Comparison of ENCODE assay signal across 1 cellular context in the genomic region with DNA sequence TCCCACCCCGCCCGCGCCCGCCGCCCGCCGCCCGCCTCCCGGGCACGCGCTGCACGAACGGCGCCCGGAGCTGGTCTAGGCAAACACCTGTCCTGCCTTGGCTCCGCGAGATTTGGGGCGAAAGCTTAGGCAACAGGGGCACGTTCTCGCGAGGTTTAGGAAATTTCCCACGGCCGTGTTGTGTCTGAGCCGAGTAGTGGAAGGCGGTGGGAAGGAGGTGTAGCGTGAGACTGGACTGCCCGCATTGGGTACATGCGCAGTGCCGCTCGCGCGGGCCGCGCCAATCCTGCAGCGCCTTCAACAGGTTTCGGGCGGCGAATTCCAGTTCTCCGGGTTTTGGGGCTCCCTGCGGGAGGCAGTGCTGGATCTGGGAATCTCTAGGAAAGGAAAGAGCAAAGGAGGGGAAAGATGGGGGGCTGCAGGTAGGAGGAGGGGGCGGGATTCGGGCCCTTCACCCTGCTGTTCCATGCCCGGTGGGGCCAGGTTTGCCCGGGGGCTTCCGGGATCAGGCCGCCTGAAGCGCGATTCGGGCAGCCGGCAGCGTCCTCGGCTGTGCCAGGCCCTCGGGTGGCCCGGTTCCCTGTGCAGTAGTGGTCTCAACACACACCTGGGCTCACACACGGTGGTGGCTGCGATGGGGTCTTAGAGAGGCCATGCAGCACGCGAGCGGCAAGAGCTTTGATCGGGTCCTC.
TF ChIP-seq lines count a peak whose summit lies in the region.

No MANE protein-coding gene starts in this region.

TF ChIP-seq in HepG2, 621 proteins besides CTCF, POLR2A, EP300 and RAD21 (continued from another document):
- TF ChIP-seq, protein P1, sequence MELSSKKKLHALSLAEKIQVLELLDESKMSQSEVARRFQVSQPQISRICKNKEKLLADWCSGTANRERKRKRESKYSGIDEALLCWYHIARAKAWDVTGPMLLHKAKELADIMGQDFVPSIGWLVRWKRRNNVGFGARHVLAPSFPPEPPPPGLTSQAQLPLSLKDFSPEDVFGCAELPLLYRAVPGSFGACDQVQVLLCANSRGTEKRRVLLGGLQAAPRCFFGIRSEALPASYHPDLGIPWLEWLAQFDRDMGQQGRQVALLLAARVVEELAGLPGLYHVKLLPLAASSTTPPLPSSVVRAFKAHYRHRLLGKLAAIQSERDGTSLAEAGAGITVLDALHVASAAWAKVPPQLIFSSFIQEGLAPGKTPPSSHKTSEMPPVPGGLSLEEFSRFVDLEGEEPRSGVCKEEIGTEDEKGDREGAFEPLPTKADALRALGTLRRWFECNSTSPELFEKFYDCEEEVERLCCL (CRISPR knock-in tag; IDR thresholded peaks at IDR 0.05; ENCODE audit: borderline replicate concordance), result no peak
- 0 out of 2 replicates have a peak, but pooled peaks have one; percentile 40 for TF ChIP-seq MAZ (IDR thresholded peaks at IDR 0.05; ENCODE audit: borderline replicate concordance, low read depth, low read length)
- TF ChIP-seq MAZ (CRISPR knock-in tag; IDR thresholded peaks at IDR 0.05; ENCODE audit: low read depth), result peak; percentile 63; the same call in 1 of the 2 replicates
- no peak for TF ChIP-seq ZKSCAN5 (CRISPR knock-in tag; IDR thresholded peaks at IDR 0.05)
- 0 out of 2 replicates have a peak, but pooled peaks have one; percentile 55 for TF ChIP-seq IRF2 (CRISPR knock-in tag; IDR thresholded peaks at IDR 0.05)
- no peak for TF ChIP-seq FLYWCH1 (CRISPR knock-in tag; IDR thresholded peaks at IDR 0.05)
- TF ChIP-seq, protein P2, sequence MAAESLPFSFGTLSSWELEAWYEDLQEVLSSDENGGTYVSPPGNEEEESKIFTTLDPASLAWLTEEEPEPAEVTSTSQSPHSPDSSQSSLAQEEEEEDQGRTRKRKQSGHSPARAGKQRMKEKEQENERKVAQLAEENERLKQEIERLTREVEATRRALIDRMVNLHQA (CRISPR knock-in tag; IDR thresholded peaks at IDR 0.05), result no peak
- TF ChIP-seq ZNF430 (CRISPR knock-in tag; IDR thresholded peaks at IDR 0.05), result no peak
- 0 out of 2 replicates have a peak, but pooled peaks have one; percentile 15 for TF ChIP-seq ZNF644 (CRISPR knock-in tag; IDR thresholded peaks at IDR 0.05; ENCODE audit: low read depth)
- TF ChIP-seq SNRNP70 (IDR thresholded peaks at IDR 0.05; ENCODE audit: low read depth, low read length), result no peak
- no peak for TF ChIP-seq ZNF260 (CRISPR knock-in tag; IDR thresholded peaks at IDR 0.05; ENCODE audit: borderline replicate concordance, low read depth)
- TF ChIP-seq ZNF75D (CRISPR knock-in tag; IDR thresholded peaks at IDR 0.05; ENCODE audit: borderline replicate concordance), result no peak
- TF ChIP-seq, protein P3, sequence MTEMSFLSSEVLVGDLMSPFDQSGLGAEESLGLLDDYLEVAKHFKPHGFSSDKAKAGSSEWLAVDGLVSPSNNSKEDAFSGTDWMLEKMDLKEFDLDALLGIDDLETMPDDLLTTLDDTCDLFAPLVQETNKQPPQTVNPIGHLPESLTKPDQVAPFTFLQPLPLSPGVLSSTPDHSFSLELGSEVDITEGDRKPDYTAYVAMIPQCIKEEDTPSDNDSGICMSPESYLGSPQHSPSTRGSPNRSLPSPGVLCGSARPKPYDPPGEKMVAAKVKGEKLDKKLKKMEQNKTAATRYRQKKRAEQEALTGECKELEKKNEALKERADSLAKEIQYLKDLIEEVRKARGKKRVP (CRISPR knock-in tag; IDR thresholded peaks at IDR 0.05), result peak in 1 of 2 experiments; percentile 77; a peak in 2 of 4 replicates
- no peak for TF ChIP-seq ZEB1 (IDR thresholded peaks at IDR 0.05; ENCODE audit: insufficient replicate concordance, low read depth)
- TF ChIP-seq, protein P4, sequence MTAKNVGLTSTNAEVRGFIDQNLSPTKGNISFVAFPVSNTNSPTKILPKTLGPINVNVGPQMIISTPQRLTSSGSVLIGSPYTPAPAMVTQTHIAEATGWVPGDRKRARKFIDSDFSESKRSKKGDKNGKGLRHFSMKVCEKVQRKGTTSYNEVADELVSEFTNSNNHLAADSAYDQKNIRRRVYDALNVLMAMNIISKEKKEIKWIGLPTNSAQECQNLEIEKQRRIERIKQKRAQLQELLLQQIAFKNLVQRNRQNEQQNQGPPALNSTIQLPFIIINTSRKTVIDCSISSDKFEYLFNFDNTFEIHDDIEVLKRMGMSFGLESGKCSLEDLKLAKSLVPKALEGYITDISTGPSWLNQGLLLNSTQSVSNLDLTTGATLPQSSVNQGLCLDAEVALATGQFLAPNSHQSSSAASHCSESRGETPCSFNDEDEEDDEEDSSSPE (CRISPR knock-in tag; IDR thresholded peaks at IDR 0.05), result peak; percentile 71
- TF ChIP-seq, protein P5, sequence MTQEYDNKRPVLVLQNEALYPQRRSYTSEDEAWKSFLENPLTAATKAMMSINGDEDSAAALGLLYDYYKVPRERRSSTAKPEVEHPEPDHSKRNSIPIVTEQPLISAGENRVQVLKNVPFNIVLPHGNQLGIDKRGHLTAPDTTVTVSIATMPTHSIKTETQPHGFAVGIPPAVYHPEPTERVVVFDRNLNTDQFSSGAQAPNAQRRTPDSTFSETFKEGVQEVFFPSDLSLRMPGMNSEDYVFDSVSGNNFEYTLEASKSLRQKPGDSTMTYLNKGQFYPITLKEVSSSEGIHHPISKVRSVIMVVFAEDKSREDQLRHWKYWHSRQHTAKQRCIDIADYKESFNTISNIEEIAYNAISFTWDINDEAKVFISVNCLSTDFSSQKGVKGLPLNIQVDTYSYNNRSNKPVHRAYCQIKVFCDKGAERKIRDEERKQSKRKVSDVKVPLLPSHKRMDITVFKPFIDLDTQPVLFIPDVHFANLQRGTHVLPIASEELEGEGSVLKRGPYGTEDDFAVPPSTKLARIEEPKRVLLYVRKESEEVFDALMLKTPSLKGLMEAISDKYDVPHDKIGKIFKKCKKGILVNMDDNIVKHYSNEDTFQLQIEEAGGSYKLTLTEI (CRISPR knock-in tag; conservative IDR thresholded peaks at IDR 0.05), result no peak
- peak; percentile 60; the same call in 1 of the 2 replicates for TF ChIP-seq BHLHE40 (IDR thresholded peaks at IDR 0.05; ENCODE audit: low read length)
- no peak for TF ChIP-seq ZKSCAN1 (IDR thresholded peaks at IDR 0.05; ENCODE audit: low read length)
- TF ChIP-seq PLRG1 (conservative IDR thresholded peaks at IDR 0.05), result no peak
- peak; percentile 65 for TF ChIP-seq RBFOX2 (IDR thresholded peaks at IDR 0.05; ENCODE audit: low read depth, low read length)
- TF ChIP-seq CBX5 (CRISPR knock-in tag; IDR thresholded peaks at IDR 0.05; ENCODE audit: borderline replicate concordance), result 0 out of 2 replicates have a peak, but pooled peaks have one; percentile 15
- TF ChIP-seq SP1 (IDR thresholded peaks at IDR 0.05), result peak; percentile 86
- no peak for TF ChIP-seq SP1 (CRISPR knock-in tag; IDR thresholded peaks at IDR 0.05)
- no peak for TF ChIP-seq GTF3A (CRISPR knock-in tag; conservative IDR thresholded peaks at IDR 0.05)
- TF ChIP-seq GLI4 (CRISPR knock-in tag; IDR thresholded peaks at IDR 0.05; ENCODE audit: borderline replicate concordance), result no peak
- TF ChIP-seq SIN3B (IDR thresholded peaks at IDR 0.05; ENCODE audit: low read length), result no peak; the same call in 1 of the 2 replicates
- no peak for TF ChIP-seq ZNF180 (CRISPR knock-in tag; IDR thresholded peaks at IDR 0.05; ENCODE audit: borderline replicate concordance, low read depth)
- no peak for TF ChIP-seq CBX2 (IDR thresholded peaks at IDR 0.05; ENCODE audit: low read depth, low read length)
- no peak for TF ChIP-seq CBX2 (CRISPR knock-in tag; IDR thresholded peaks at IDR 0.05; ENCODE audit: low read depth)
- TF ChIP-seq SP5 (CRISPR knock-in tag; IDR thresholded peaks at IDR 0.05; ENCODE audit: borderline replicate concordance, low read depth), result no peak; the same call in 1 of the 2 replicates
- TF ChIP-seq ZNF317 (CRISPR knock-in tag; IDR thresholded peaks at IDR 0.05), result no peak
- no peak for TF ChIP-seq ZMYM3 (CRISPR knock-in tag; IDR thresholded peaks at IDR 0.05)
- no peak for TF ChIP-seq AGO1 (IDR thresholded peaks at IDR 0.05; ENCODE audit: low read depth, low read length, poor library complexity, severe bottlenecking)
- no peak for TF ChIP-seq LCORL (IDR thresholded peaks at IDR 0.05)
- TF ChIP-seq LCORL (CRISPR knock-in tag; IDR thresholded peaks at IDR 0.05), result peak; percentile 63; the same call in 1 of the 2 replicates
- TF ChIP-seq ZNF546 (CRISPR knock-in tag; conservative IDR thresholded peaks at IDR 0.05), result no peak
- TF ChIP-seq PITX1 (CRISPR knock-in tag; IDR thresholded peaks at IDR 0.05), result no peak
- TF ChIP-seq RFXANK (CRISPR knock-in tag; IDR thresholded peaks at IDR 0.05), result no peak
- TF ChIP-seq, protein P6, sequence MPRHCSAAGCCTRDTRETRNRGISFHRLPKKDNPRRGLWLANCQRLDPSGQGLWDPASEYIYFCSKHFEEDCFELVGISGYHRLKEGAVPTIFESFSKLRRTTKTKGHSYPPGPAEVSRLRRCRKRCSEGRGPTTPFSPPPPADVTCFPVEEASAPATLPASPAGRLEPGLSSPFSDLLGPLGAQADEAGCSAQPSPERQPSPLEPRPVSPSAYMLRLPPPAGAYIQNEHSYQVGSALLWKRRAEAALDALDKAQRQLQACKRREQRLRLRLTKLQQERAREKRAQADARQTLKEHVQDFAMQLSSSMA (CRISPR knock-in tag; IDR thresholded peaks at IDR 0.05), result no peak
- TF ChIP-seq ZSCAN30 (CRISPR knock-in tag; IDR thresholded peaks at IDR 0.05), result no peak
- TF ChIP-seq ZNF205 (CRISPR knock-in tag; IDR thresholded peaks at IDR 0.05), result no peak
- TF ChIP-seq ZFP1 (CRISPR knock-in tag; IDR thresholded peaks at IDR 0.05), result no peak
- no peak for TF ChIP-seq ZNF10 (CRISPR knock-in tag; IDR thresholded peaks at IDR 0.05; ENCODE audit: borderline replicate concordance, low read depth)
- TF ChIP-seq, protein P7, sequence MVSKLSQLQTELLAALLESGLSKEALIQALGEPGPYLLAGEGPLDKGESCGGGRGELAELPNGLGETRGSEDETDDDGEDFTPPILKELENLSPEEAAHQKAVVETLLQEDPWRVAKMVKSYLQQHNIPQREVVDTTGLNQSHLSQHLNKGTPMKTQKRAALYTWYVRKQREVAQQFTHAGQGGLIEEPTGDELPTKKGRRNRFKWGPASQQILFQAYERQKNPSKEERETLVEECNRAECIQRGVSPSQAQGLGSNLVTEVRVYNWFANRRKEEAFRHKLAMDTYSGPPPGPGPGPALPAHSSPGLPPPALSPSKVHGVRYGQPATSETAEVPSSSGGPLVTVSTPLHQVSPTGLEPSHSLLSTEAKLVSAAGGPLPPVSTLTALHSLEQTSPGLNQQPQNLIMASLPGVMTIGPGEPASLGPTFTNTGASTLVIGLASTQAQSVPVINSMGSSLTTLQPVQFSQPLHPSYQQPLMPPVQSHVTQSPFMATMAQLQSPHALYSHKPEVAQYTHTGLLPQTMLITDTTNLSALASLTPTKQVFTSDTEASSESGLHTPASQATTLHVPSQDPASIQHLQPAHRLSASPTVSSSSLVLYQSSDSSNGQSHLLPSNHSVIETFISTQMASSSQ (IDR thresholded peaks at IDR 0.05; ENCODE audit: low read depth), result no peak
- TF ChIP-seq, protein P7 (CRISPR knock-in tag; IDR thresholded peaks at IDR 0.05; ENCODE audit: borderline replicate concordance), result peak; percentile 80
- peak; percentile 31; the same call in 1 of the 2 replicates for TF ChIP-seq HNF4G (IDR thresholded peaks at IDR 0.05; ENCODE audit: borderline replicate concordance, low read depth, low read length)
- TF ChIP-seq HNF4G (CRISPR knock-in tag; IDR thresholded peaks at IDR 0.05; ENCODE audit: borderline replicate concordance, low read depth), result no peak
